9 cellular contexts compared by ENCODE assay signal in genomic region chr22:22450343-22450839, GRCh38. TPM values are rescaled to one million over a fixed set of nuclear protein-coding genes. Genes with fewer than 3 reads are reported as not detected.
DNase-seq lines count a peak whose midpoint lies in the region; ATAC-seq and TF ChIP-seq lines count a peak whose summit lies in the region.
"Had no signal": no experiment of that assay in that cellular context is flagged by ENCODE, and none has a peak within 500 bp of the region (broad histone marks: within the 10 kb centered on the region; RNA-seq: fewer than 3 reads in every experiment).

No MANE protein-coding gene starts in this region.

- TF ChIP-seq CTCF in activated B cell treated with CpG ODN at 0.5 μM for 24 hours (IDR thresholded peaks at IDR 0.05): no peak

- H3K27ac ChIP-seq in CD8-positive, alpha-beta memory T cell (ENCODE audit: low read depth, low read length): no peak overlapping the region

- H3K4me1 Mint-ChIP-seq in activated B cell treated with CpG ODN at 0.5 μM for 24 hours: peaks cover 38% of the 10 kb centered on the region
- H3K4me1 Mint-ChIP-seq in CD8-positive, alpha-beta memory T cell: peaks cover 0 to 5% (median 2%) of the 10 kb centered on the region in 3 donors

- H3K27me3 ChIP-seq in CD8-positive, alpha-beta memory T cell (ENCODE audit: insufficient read depth, low read length, poor library complexity, severe bottlenecking): no peaks in the 10 kb centered on the region

- POLR2A ChIA-PET in activated B cell treated with CpG ODN at 0.5 μM for 24 hours (lab: Charles Lee): interaction anchor here (0.5 to 1.7 kb wide), 10 partner anchors 11 to 1072 kb away, joined by 3 to 6 read pairs (median 3); partner anchors contain the start of gene ZNF280B
- POLR2A ChIA-PET in CD8-positive, alpha-beta memory T cell (lab: Charles Lee): no interaction called here

- peak; percentile 80 for ATAC-seq in HG03280 (IDR thresholded peaks at IDR 0.05; ENCODE audit: unreplicated experiment)
- ATAC-seq in activated B cell treated with CpG ODN at 0.5 μM for 24 hours (ENCODE audit: low read depth): peak; percentile 97
- no peak for ATAC-seq in HG02588 (IDR thresholded peaks at IDR 0.05; ENCODE audit: unreplicated experiment)

- intact Hi-C loops in activated B cell treated with CpG ODN at 0.5 μM for 24 hours (cut with micrococcal nuclease): loop anchor here (1.0 to 2.0 kb wide), 3 partner anchors 20 to 40 kb away; no protein-coding TSS in a partner anchor

- no peaks in the 10 kb centered on the region for H3K4me1 ChIP-seq in CD8-positive, alpha-beta memory T cell (ENCODE audit: insufficient read depth, low read length)

- no peaks in the 10 kb centered on the region for H3K27me3 Mint-ChIP-seq in activated B cell treated with CpG ODN at 0.5 μM for 24 hours
- peaks cover 27 to 69% of the 10 kb centered on the region in 2 donors for H3K27me3 Mint-ChIP-seq in CD8-positive, alpha-beta memory T cell

- no peaks in the 10 kb centered on the region for H3K36me3 ChIP-seq in CD8-positive, alpha-beta memory T cell (ENCODE audit: insufficient read depth, low read length)

- H3K27ac Mint-ChIP-seq in activated B cell treated with CpG ODN at 0.5 μM for 24 hours: peak overlapping the region; percentile 90
- no peak overlapping the region for H3K27ac Mint-ChIP-seq in CD8-positive, alpha-beta memory T cell

- DNase-seq in CD1c-positive myeloid dendritic cell (ENCODE audit: extremely low spot score) (peak; percentile 92), GM19240 (ENCODE audit: insufficient read length, low spot score) (peak; percentile 67), activated B cell treated with CpG ODN at 0.5 μM for 24 hours (peak; percentile 46), hepatic stellate cell (ENCODE audit: low spot score) (no peak)
- DNase-seq in stimulated activated CD4-positive, alpha-beta T cell treated with anti-CD3 and anti-CD28 coated beads, Interleukin-4, amount 100 ng/mL, for 24 hours: no peak
- no peak for DNase-seq in CD8-positive, alpha-beta memory T cell
- DNase-seq: NCI-H345 had no signal

- H3K9me3 ChIP-seq in CD8-positive, alpha-beta memory T cell (ENCODE audit: low read length): no peaks in the 10 kb centered on the region

- no peak overlapping the region for H3K4me3 ChIP-seq in CD8-positive, alpha-beta memory T cell (ENCODE audit: low read length)

- H3K9me3 Mint-ChIP-seq in activated B cell treated with CpG ODN at 0.5 μM for 24 hours: peaks cover 7% of the 10 kb centered on the region
- peaks cover 15 to 27% (median 25%) of the 10 kb centered on the region in 5 donors for H3K9me3 Mint-ChIP-seq in CD8-positive, alpha-beta memory T cell

- peak overlapping the region; percentile 63 for H3K4me3 Mint-ChIP-seq in activated B cell treated with CpG ODN at 0.5 μM for 24 hours
- H3K4me3 Mint-ChIP-seq in CD8-positive, alpha-beta memory T cell: no peak overlapping the region

- H3K36me3 Mint-ChIP-seq in activated B cell treated with CpG ODN at 0.5 μM for 24 hours (ENCODE audit: low read depth): peaks cover 7% of the 10 kb centered on the region
- peaks cover 0 to 19% (median 0%) of the 10 kb centered on the region in 3 donors for H3K36me3 Mint-ChIP-seq in CD8-positive, alpha-beta memory T cell

- CTCF ChIA-PET in activated B cell treated with CpG ODN at 0.5 μM for 24 hours (lab: Charles Lee): interaction anchor here (0.8 to 4.5 kb wide), 11 partner anchors 9 to 243 kb away, joined by 3 to 30 read pairs (median 3); no protein-coding TSS in a partner anchor
- CTCF ChIA-PET in CD8-positive, alpha-beta memory T cell (lab: Charles Lee): no interaction called here

RNA-seq across cellular contexts. Expression of gene ZNF280B, which starts 58.2 kb away (rescaled TPM):
- total RNA-seq in activated B cell treated with CpG ODN at 0.5 μM for 24 hours: 2.5 TPM in 2 replicates
- 1 to 10 TPM; 3.0 to 3.2 TPM for total RNA-seq in CD8-positive, alpha-beta memory T cell
- polyA plus RNA-seq in CD8-positive, alpha-beta memory T cell: 2.9 TPM

Comparison
In these comparisons a context has a peak if more than half of its experiments do, and no peak if none do; other contexts are left out.
1. DNase-seq: peak in CD1c-positive myeloid dendritic cell (single experiment), GM19240 (single experiment) and activated B cell treated with CpG ODN at 0.5 μM for 24 hours (single experiment); none in stimulated activated CD4-positive, alpha-beta T cell treated with anti-CD3 and anti-CD28 coated beads, Interleukin-4, amount 100 ng/mL, for 24 hours (single experiment), hepatic stellate cell (single experiment) and CD8-positive, alpha-beta memory T cell (0 of 5).